ENCODE assay signal across 1 cellular context in the genomic region with DNA sequence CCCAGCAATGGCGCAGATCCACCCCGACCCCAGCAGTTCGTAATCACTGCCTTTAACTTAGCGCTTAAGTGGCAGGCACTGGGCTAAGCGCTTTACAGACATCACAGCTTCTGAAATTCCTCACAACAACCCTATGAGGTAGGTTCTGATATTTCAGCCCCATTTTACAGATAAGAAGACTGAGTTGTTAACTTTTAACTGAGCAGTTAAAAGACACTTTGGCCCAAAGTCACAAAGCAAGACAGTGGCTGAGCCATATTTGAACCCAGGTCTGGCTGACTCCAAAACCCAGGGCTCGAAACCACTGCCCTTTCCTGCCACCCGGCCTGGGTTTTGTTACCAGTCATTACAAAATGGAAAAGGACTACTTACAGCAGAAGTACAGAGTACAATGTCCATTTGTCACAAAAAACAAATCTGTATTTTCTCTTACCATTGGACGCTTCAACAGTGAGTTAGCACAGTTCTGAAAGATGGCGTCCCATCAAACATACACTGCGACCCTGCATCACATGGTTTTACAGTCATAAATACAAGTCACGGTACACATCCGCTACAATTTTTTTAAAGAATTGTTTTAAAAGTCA.
A peak's percentile ranks its signal among the peaks of the same experiment; 100 is the strongest.
TF ChIP-seq lines count a peak whose summit lies in the region.

No MANE protein-coding gene starts in this region.

TF ChIP-seq in A549, 52 proteins besides CTCF, POLR2A, EP300 and RAD21:
- TF ChIP-seq RARB (CRISPR knock-in tag; IDR thresholded peaks at IDR 0.05) (0 out of 2 replicates have a peak, but pooled peaks have one; percentile 18), KDM5A (IDR thresholded peaks at IDR 0.05) (no peak), HOXA7 (CRISPR knock-in tag; IDR thresholded peaks at IDR 0.05) (peak; percentile 13; the same call in 1 of the 2 replicates), KDM1A (IDR thresholded peaks at IDR 0.05; ENCODE audit: low read depth) (peak; percentile 77; the same call in 1 of the 2 replicates)
- TF ChIP-seq, protein P1, sequence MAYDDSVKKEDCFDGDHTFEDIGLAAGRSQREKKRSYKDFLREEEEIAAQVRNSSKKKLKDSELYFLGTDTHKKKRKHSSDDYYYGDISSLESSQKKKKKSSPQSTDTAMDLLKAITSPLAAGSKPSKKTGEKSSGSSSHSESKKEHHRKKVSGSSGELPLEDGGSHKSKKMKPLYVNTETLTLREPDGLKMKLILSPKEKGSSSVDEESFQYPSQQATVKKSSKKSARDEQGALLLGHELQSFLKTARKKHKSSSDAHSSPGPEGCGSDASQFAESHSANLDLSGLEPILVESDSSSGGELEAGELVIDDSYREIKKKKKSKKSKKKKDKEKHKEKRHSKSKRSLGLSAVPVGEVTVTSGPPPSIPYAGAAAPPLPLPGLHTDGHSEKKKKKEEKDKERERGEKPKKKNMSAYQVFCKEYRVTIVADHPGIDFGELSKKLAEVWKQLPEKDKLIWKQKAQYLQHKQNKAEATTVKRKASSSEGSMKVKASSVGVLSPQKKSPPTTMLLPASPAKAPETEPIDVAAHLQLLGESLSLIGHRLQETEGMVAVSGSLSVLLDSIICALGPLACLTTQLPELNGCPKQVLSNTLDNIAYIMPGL (CRISPR knock-in tag; IDR thresholded peaks at IDR 0.05; ENCODE audit: borderline replicate concordance): 0 out of 2 replicates have a peak, but pooled peaks have one; percentile 9
- TF ChIP-seq, protein P2, sequence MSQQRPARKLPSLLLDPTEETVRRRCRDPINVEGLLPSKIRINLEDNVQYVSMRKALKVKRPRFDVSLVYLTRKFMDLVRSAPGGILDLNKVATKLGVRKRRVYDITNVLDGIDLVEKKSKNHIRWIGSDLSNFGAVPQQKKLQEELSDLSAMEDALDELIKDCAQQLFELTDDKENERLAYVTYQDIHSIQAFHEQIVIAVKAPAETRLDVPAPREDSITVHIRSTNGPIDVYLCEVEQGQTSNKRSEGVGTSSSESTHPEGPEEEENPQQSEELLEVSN (IDR thresholded peaks at IDR 0.05; ENCODE audit: borderline replicate concordance, low read depth): no peak
